15 cellular contexts compared by ENCODE assay signal in the genomic region with DNA sequence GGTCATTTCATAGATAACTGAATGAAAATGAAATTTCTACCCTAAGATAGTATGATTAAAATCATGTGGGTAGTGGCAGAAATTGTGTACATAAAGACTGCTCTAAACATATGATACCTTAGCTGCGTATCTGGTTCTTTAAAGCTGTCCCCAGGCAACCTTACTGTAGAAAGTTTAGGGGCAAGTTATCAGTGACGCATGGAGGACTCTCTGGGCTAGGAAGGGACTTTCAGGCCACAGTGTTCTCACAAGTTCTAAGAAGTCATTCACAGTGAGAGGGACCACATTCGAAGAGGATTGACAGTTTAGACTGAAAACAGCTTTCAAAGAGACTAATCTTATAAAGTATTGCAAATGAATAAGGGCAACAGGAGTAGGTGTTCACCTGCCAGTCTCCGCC.
DNase-seq lines count a peak whose midpoint lies in the region; ATAC-seq and TF ChIP-seq lines count a peak whose summit lies in the region.
"Had no signal": no experiment of that assay in that cellular context is flagged by ENCODE, and none has a peak within 500 bp of the region (broad histone marks: within the 10 kb centered on the region; RNA-seq: fewer than 3 reads in every experiment).

No MANE protein-coding gene starts in this region.

- H3K4me1 ChIP-seq in trophoblast cell (ENCODE audit: control insufficient read depth in 1 of 2, insufficient read depth in 2 of 2, low read length in 2 of 2) (no peaks in the 10 kb centered on the region), PC-3 (ENCODE audit: insufficient read depth, low read length) (no peaks in the 10 kb centered on the region)
- H3K4me1 ChIP-seq: BLaER1 had no signal

- H3K27me3 ChIP-seq in trophoblast cell (ENCODE audit: insufficient read depth, low read length): no peaks in the 10 kb centered on the region
- no peaks in the 10 kb centered on the region for H3K27me3 ChIP-seq in PC-3 (ENCODE audit: low read length)
- H3K27me3 ChIP-seq: BLaER1 had no signal

- H3K4me3 ChIP-seq in GM12865 (ENCODE audit: low read depth, low read length) (no peak overlapping the region), trophoblast cell (ENCODE audit: low read depth, low read length) (no peak overlapping the region), PC-3 (ENCODE audit: low read length) (no peak overlapping the region)
- H3K4me3 ChIP-seq: BLaER1 had no signal

- peak overlapping the region; percentile 58 for H2BK12ac ChIP-seq in trophoblast cell (ENCODE audit: low read length)

- no peak overlapping the region for H2AFZ ChIP-seq in trophoblast cell (ENCODE audit: insufficient read depth, low read length, poor library complexity)
- H2AFZ ChIP-seq in PC-3 (ENCODE audit: low read length): no peak overlapping the region

- H3K9me3 ChIP-seq in trophoblast cell (ENCODE audit: insufficient read depth, low read depth, low read length) (no peaks in the 10 kb centered on the region), PC-3 (ENCODE audit: low read length) (no peaks in the 10 kb centered on the region)
- H3K9me3 ChIP-seq: BLaER1, Caco-2 had no signal

- CTCF ChIA-PET in PC-3 (lab: Charles Lee): no interaction called here

- no peak overlapping the region for H3K4ac ChIP-seq in trophoblast cell (ENCODE audit: low read depth, low read length)

- no CpG with 5 or more reads among the region's 4 CpGs for WGBS in trophoblast cell (ENCODE audit: extremely low coverage, insufficient coverage, insufficient read length)

- H4K12ac ChIP-seq in trophoblast cell (ENCODE audit: low read depth, low read length): no peak overlapping the region

- H3K9me2 ChIP-seq in PC-3 (replicated peaks; ENCODE audit: low read length): no peaks in the 10 kb centered on the region

- peaks cover 38% of the 10 kb centered on the region for H3K4me1 Mint-ChIP-seq in brain

- POLR2A ChIA-PET in PC-3 (lab: Charles Lee; ENCODE audit: unreplicated experiment): no interaction called here

- H2BK120ac ChIP-seq in trophoblast cell (ENCODE audit: insufficient read depth, low read length, poor library complexity): no peak overlapping the region

- no peaks in the 10 kb centered on the region for H4K20me1 ChIP-seq in PC-3 (ENCODE audit: low read length)
- H4K20me1 ChIP-seq: BLaER1 had no signal

- no peaks in the 10 kb centered on the region for H3K79me1 ChIP-seq in trophoblast cell (ENCODE audit: low read length)

- no peaks in the 10 kb centered on the region for H3K9me3 Mint-ChIP-seq in brain
- H3K9me3 Mint-ChIP-seq: CD8-positive, alpha-beta memory T cell; HFFc6 had no signal

- H3K36me3 ChIP-seq in trophoblast cell (ENCODE audit: control insufficient read depth in 1 of 2, insufficient read depth in 2 of 2, low read length in 2 of 2) (no peaks in the 10 kb centered on the region), PC-3 (ENCODE audit: low read depth, low read length) (no peaks in the 10 kb centered on the region)
- H3K36me3 ChIP-seq: BLaER1 had no signal

- H2BK5ac ChIP-seq in trophoblast cell (ENCODE audit: low read depth, low read length, poor library complexity): no peak overlapping the region

- TF ChIP-seq CTCF in GM12865 (IDR thresholded peaks at IDR 0.05; ENCODE audit: insufficient read depth, low read depth, low read length, missing control alignments): no peak
- TF ChIP-seq CTCF in brain (conservative IDR thresholded peaks at IDR 0.05): no peak
- no peak for TF ChIP-seq CTCF in PC-3 (conservative IDR thresholded peaks at IDR 0.05; ENCODE audit: low read depth, low read length)

- BruUV-seq in PC-3 (replicated peaks; lab: Mats Ljungman, UMichigan): no TSS peak

- DNase-seq in GM12865 (ENCODE audit: low read depth): peak; percentile 10
- DNase-seq in trophoblast cell: no peak
- no peak for DNase-seq in T-helper 2 cell
- DNase-seq in PC-3: no peak
- no peak for DNase-seq in activated naive CD4-positive, alpha-beta T cell treated with anti-CD3 and anti-CD28 coated beads, Interleukin-2, amount 50 U/mL, for 16 hours
- no peak for DNase-seq in AML-193 (lab: John Stamatoyannopoulos, UW)
- DNase-seq: Caco-2; CD8-positive, alpha-beta memory T cell; DND-41; GDM1; HCEC 1CT; HFFc6 had no signal

- no peak overlapping the region for H2AK5ac ChIP-seq in trophoblast cell (ENCODE audit: low read length)

- no peak overlapping the region for H4K91ac ChIP-seq in trophoblast cell (ENCODE audit: low read depth, low read length)

- no peak overlapping the region for H3K9ac ChIP-seq in trophoblast cell (ENCODE audit: low read length)
- H3K9ac ChIP-seq in PC-3 (ENCODE audit: low read length): no peak overlapping the region
- H3K9ac ChIP-seq: BLaER1 had no signal

- no peaks in the 10 kb centered on the region for H3F3A ChIP-seq in PC-3 (ENCODE audit: low read length, unreplicated experiment)

- no peak overlapping the region for H3K14ac ChIP-seq in trophoblast cell (ENCODE audit: low read length)

- no peak overlapping the region for H3K23ac ChIP-seq in trophoblast cell (ENCODE audit: low read length)

- peak overlapping the region in 2 of 5 experiments; percentile 1 to 68 for H3K4me3 Mint-ChIP-seq in brain
- H3K4me3 Mint-ChIP-seq: CD8-positive, alpha-beta memory T cell; HFFc6 had no signal

- H3K79me2 ChIP-seq in trophoblast cell (ENCODE audit: control insufficient read depth, insufficient read depth, low read length, poor library complexity) (no peaks in the 10 kb centered on the region), PC-3 (ENCODE audit: low read length) (no peaks in the 10 kb centered on the region)

- ATAC-seq in PC-3: no peak
- ATAC-seq: HepG2 had no signal

- intact Hi-C loops in PC-3 (cut with micrococcal nuclease): loop anchor here (10.0 kb wide), 4 partner anchors 148 to 1378 kb away; partner anchors contain the start of gene MEF2C

- H3K4me2 ChIP-seq in trophoblast cell (ENCODE audit: low read length): no peak overlapping the region
- no peak overlapping the region for H3K4me2 ChIP-seq in PC-3 (ENCODE audit: low read length)
- H3K4me2 ChIP-seq: BLaER1 had no signal

- no peak overlapping the region for H3K18ac ChIP-seq in trophoblast cell (ENCODE audit: low read length)

- H3K36me3 Mint-ChIP-seq in brain: no peaks in the 10 kb centered on the region
- H3K36me3 Mint-ChIP-seq: CD8-positive, alpha-beta memory T cell had no signal

- peak overlapping the region in 4 of 5 experiments; percentile 17 to 70 (median 58) for H3K27ac Mint-ChIP-seq in brain
- H3K27ac Mint-ChIP-seq: CD8-positive, alpha-beta memory T cell; HFFc6 had no signal

- H4K8ac ChIP-seq in trophoblast cell (ENCODE audit: low read depth, low read length): no peak overlapping the region

- H3K27me3 Mint-ChIP-seq in brain: peaks cover 6% of the 10 kb centered on the region

- H3K27ac ChIP-seq in trophoblast cell (ENCODE audit: low read depth, low read length): no peak overlapping the region
- H3K27ac ChIP-seq in PC-3 (ENCODE audit: low read length): no peak overlapping the region
- H3K27ac ChIP-seq: BLaER1 had no signal
